ENCODE assay signal across 14 cellular contexts in genomic region chr21:46022551-46023107, GRCh38. TPM values are rescaled to one million over a fixed set of nuclear protein-coding genes. Genes with fewer than 3 reads are reported as not detected.
DNase-seq lines count a peak whose midpoint lies in the region; ATAC-seq and TF ChIP-seq lines count a peak whose summit lies in the region.
"Had no signal": no experiment of that assay in that cellular context is flagged by ENCODE, and none has a peak within 500 bp of the region (broad histone marks: within the 10 kb centered on the region; RNA-seq: fewer than 3 reads in every experiment).

No MANE protein-coding gene starts in this region.

- DNase-seq in GM23338 (ENCODE audit: low spot score) (no peak), NCI-H526 treated with DMSO at 0.1 percent for 48 hours (lab: John Stamatoyannopoulos, UW) (peak; percentile 34), left ventricle myocardium superior (peak; percentile 29)
- DNase-seq: activated CD4-positive, CD25-positive, alpha-beta regulatory T cell; activated gamma-delta T cell; cerebellar nuclear complex; left lung; NCI-H2081 treated with DMSO at 0.1 percent for 48 hours; SHP77 treated with DMSO at 0.1 percent for 48 hours had no signal

- H3K27me3 ChIP-seq in GM23338 (ENCODE audit: insufficient read depth), result no peaks in the 10 kb centered on the region
- H3K27me3 ChIP-seq in stomach smooth muscle (ENCODE audit: control insufficient read depth in 1 of 2, insufficient read depth in 2 of 2, low read length in 2 of 2), result no peaks in the 10 kb centered on the region

- peaks cover 12% of the 10 kb centered on the region for H3K4me1 Mint-ChIP-seq in GM23338
- H3K4me1 Mint-ChIP-seq in stimulated activated memory B cell treated with anti-CD40 and anti-IgM and Interleukin-4, amounts not matched to agents 10 μg/mL and 1 μg/mL and 100 μg/mL, for 72 hours, result no peaks in the 10 kb centered on the region

- H3K4me3 Mint-ChIP-seq in GM23338, result no peak overlapping the region
- H3K4me3 Mint-ChIP-seq in stimulated activated memory B cell treated with anti-CD40 and anti-IgM and Interleukin-4, amounts not matched to agents 10 μg/mL and 1 μg/mL and 100 μg/mL, for 72 hours, result no peak overlapping the region

- no peak overlapping the region for H3K27ac Mint-ChIP-seq in GM23338
- no peak overlapping the region for H3K27ac Mint-ChIP-seq in stimulated activated memory B cell treated with anti-CD40 and anti-IgM and Interleukin-4, amounts not matched to agents 10 μg/mL and 1 μg/mL and 100 μg/mL, for 72 hours

- H3K27ac ChIP-seq in GM23338 (ENCODE audit: low read depth) (no peak overlapping the region), stomach smooth muscle (ENCODE audit: low read length) (peak overlapping the region; percentile 97)
- H3K27ac ChIP-seq: left lung had no signal

- H3K4me1 ChIP-seq in GM23338 (ENCODE audit: insufficient read depth) (no peaks in the 10 kb centered on the region), stomach smooth muscle (ENCODE audit: control insufficient read depth, insufficient read depth, low read length) (peaks cover 48% of the 10 kb centered on the region)
- H3K4me1 ChIP-seq: prostate gland had no signal

- no peak for TF ChIP-seq CTCF in GM23338 (conservative IDR thresholded peaks at IDR 0.05; ENCODE audit: low read depth in 2 of 2)

- ATAC-seq in GM23338, result peak; percentile 60
- peak; percentile 78 for ATAC-seq in left ventricle myocardium superior
- ATAC-seq in stimulated activated memory B cell treated with anti-CD40 and anti-IgM and Interleukin-4, amounts not matched to agents 10 μg/mL and 1 μg/mL and 100 μg/mL, for 72 hours, result no peak
- no peak for ATAC-seq in HG03139 (IDR thresholded peaks at IDR 0.05; ENCODE audit: unreplicated experiment)
- no peak for ATAC-seq in GM21367 (IDR thresholded peaks at IDR 0.05; ENCODE audit: unreplicated experiment)
- ATAC-seq: left lung had no signal

- no peaks in the 10 kb centered on the region for H3K9me3 Mint-ChIP-seq in GM23338
- no peaks in the 10 kb centered on the region for H3K9me3 Mint-ChIP-seq in stimulated activated memory B cell treated with anti-CD40 and anti-IgM and Interleukin-4, amounts not matched to agents 10 μg/mL and 1 μg/mL and 100 μg/mL, for 72 hours

- H3K36me3 ChIP-seq in GM23338 (ENCODE audit: insufficient read depth) (no peaks in the 10 kb centered on the region), stomach smooth muscle (ENCODE audit: control insufficient read depth in 2 of 2, insufficient read depth in 2 of 2, low read length in 2 of 2) (no peaks in the 10 kb centered on the region)
- H3K36me3 ChIP-seq: left lung, prostate gland had no signal

- H3K4me2 ChIP-seq in GM23338, result no peak overlapping the region

- H2AFZ ChIP-seq in GM23338, result peak overlapping the region; percentile 88

- H4K20me1 ChIP-seq in GM23338 (replicated peaks; ENCODE audit: insufficient read depth), result no peaks in the 10 kb centered on the region

- no peaks in the 10 kb centered on the region for H3K79me2 ChIP-seq in GM23338 (replicated peaks; ENCODE audit: insufficient read depth)

- H3K4me3 ChIP-seq in GM23338 (no peak overlapping the region), stomach smooth muscle (ENCODE audit: low read length in 2 of 2) (peak overlapping the region; percentile 10 to 62)
- H3K4me3 ChIP-seq: left lung, prostate gland had no signal

- no peaks in the 10 kb centered on the region for H3F3A ChIP-seq in GM23338 (replicated peaks; ENCODE audit: low read depth)

- no peaks in the 10 kb centered on the region for H3K36me3 Mint-ChIP-seq in GM23338 (ENCODE audit: low read depth)
- H3K36me3 Mint-ChIP-seq in stimulated activated memory B cell treated with anti-CD40 and anti-IgM and Interleukin-4, amounts not matched to agents 10 μg/mL and 1 μg/mL and 100 μg/mL, for 72 hours, result no peaks in the 10 kb centered on the region

- peaks cover 2% of the 10 kb centered on the region for H3K27me3 Mint-ChIP-seq in GM23338 (ENCODE audit: insufficient read depth, low read depth, poor library complexity)
- H3K27me3 Mint-ChIP-seq in stimulated activated memory B cell treated with anti-CD40 and anti-IgM and Interleukin-4, amounts not matched to agents 10 μg/mL and 1 μg/mL and 100 μg/mL, for 72 hours, result peaks cover 54% of the 10 kb centered on the region

- H3K9me3 ChIP-seq in stomach smooth muscle (ENCODE audit: control insufficient read depth in 2 of 2, low read length in 2 of 2), result no peaks in the 10 kb centered on the region
- H3K9me3 ChIP-seq: left lung, prostate gland had no signal

- no peaks in the 10 kb centered on the region for H3K9me2 ChIP-seq in GM23338 (ENCODE audit: insufficient read depth)

- H3K9ac ChIP-seq in stomach smooth muscle (ENCODE audit: low read length in 2 of 2), result peak overlapping the region; percentile 66 to 69

- intact Hi-C loops in left ventricle myocardium superior (cut with micrococcal nuclease), result no loop called here

TF ChIP-seq in GM23338, 12 proteins besides CTCF, POLR2A, EP300 and RAD21 (continues in another document):
- no peak for TF ChIP-seq NANOG (IDR thresholded peaks at IDR 0.05; ENCODE audit: borderline replicate concordance)
- TF ChIP-seq ZNF462 (CRISPR knock-in tag; IDR thresholded peaks at IDR 0.05), result no peak
- TF ChIP-seq ETS1 (IDR thresholded peaks at IDR 0.05), result no peak
- TF ChIP-seq POLR2AphosphoS5 (IDR thresholded peaks at IDR 0.05; ENCODE audit: low read depth), result no peak

RNA-seq across cellular contexts. Expression of gene COL6A1, which starts 41.1 kb away (rescaled TPM):
- total RNA-seq in GM23338 (2014; rRNA removed; shearing (Covaris generic)), result 151 and 180 TPM in 2 replicates
- 76.0 and 84.5 TPM in 2 replicates for polyA plus RNA-seq in GM23338 (2016; fragmentation: Nextera tagmentation; extraction: Ambion mirVana)
- total RNA-seq in left ventricle myocardium superior, result 188 TPM

Comparison
In these comparisons a context has a peak if more than half of its experiments do, and no peak if none do; other contexts are left out.
1. ATAC-seq: peak in GM23338 (single experiment) and left ventricle myocardium superior (single experiment); none in stimulated activated memory B cell treated with anti-CD40 and anti-IgM and Interleukin-4, amounts not matched to agents 10 μg/mL and 1 μg/mL and 100 μg/mL, for 72 hours (single experiment), HG03139 (single experiment) and GM21367 (single experiment).